ENCODE assay signal across 12 cellular contexts in the genomic region with DNA sequence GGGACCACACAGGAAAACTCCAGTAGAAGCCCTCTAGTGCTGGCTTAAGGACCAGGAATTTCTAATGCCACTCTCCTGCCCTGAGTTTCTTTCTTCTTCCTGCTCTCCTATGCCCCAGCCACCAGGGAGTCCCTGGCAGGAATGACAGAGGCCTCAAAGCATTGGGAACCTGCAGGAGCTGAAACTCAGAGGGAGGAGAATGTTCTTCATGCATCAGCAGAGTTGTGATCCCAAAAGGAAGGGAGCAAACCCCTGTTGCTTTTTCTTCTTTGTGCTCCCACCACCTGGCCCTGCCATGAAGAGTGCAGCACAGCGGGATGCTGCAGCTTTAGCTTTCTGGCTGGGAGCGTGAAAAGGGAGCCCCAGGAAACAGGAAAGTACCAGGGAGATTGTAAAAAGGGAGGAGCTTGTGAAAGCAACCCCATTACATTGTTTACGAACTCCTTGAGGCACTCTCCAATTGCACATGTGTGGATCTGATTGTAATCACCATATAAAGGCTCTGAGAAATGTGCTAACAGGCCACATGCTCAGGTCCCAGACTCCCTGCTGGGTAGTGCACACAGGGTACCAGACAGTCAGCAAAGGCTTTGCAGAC. TPM values are rescaled to one million over a fixed set of nuclear protein-coding genes. Genes with fewer than 3 reads are reported as not detected.
DNase-seq lines count a peak whose midpoint lies in the region; ATAC-seq and TF ChIP-seq lines count a peak whose summit lies in the region.
"Had no signal": no experiment of that assay in that cellular context is flagged by ENCODE, and none has a peak within 500 bp of the region (broad histone marks: within the 10 kb centered on the region; RNA-seq: fewer than 3 reads in every experiment).

No MANE protein-coding gene starts in this region.

- H3F3A ChIP-seq in GM23338 (replicated peaks; ENCODE audit: low read depth), result peaks cover 3% of the 10 kb centered on the region; the same call in 1 of the 2 replicates

- H2AFZ ChIP-seq in GM23338 (no peak overlapping the region), osteoblast (ENCODE audit: low read length) (no peak overlapping the region)

- WGBS in spleen, 5 donors, result 38 to 80% (median 73%) methylated on average over 3 of the region's 3 CpGs

- TF ChIP-seq CTCF in GM23338 (conservative IDR thresholded peaks at IDR 0.05; ENCODE audit: low read depth in 2 of 2) (no peak), brain microvascular endothelial cell (IDR thresholded peaks at IDR 0.05; ENCODE audit: low read depth, low read length, missing control alignments) (peak; percentile 19), nephron progenitor cell (IDR thresholded peaks at IDR 0.05) (no peak), spleen (IDR thresholded peaks at IDR 0.05 in 8 of 11, conservative IDR thresholded peaks at IDR 0.05 in 3 of 11) (no peak), osteoblast (IDR thresholded peaks at IDR 0.05; ENCODE audit: extremely low read depth, low read depth, low read length) (no peak)

- H3K9me3 ChIP-seq in spleen, result no peaks in the 10 kb centered on the region
- no peaks in the 10 kb centered on the region for H3K9me3 ChIP-seq in osteoblast (ENCODE audit: low read depth, low read length)
- H3K9me3 ChIP-seq: esophagus squamous epithelium had no signal

- peaks cover 49% of the 10 kb centered on the region for H3K4me1 Mint-ChIP-seq in GM23338
- peaks cover 32% of the 10 kb centered on the region for H3K4me1 Mint-ChIP-seq in nephron progenitor cell

- peaks cover 4% of the 10 kb centered on the region; the same call in 1 of the 2 replicates for H3K9me2 ChIP-seq in GM23338 (ENCODE audit: insufficient read depth)

- no peaks in the 10 kb centered on the region for H4K20me1 ChIP-seq in GM23338 (replicated peaks; ENCODE audit: insufficient read depth)
- no peaks in the 10 kb centered on the region for H4K20me1 ChIP-seq in osteoblast (ENCODE audit: insufficient read depth, low read length)

- H3K79me2 ChIP-seq in GM23338 (replicated peaks; ENCODE audit: insufficient read depth) (no peaks in the 10 kb centered on the region), osteoblast (ENCODE audit: insufficient read depth, low read length) (no peaks in the 10 kb centered on the region)

- H3K36me3 ChIP-seq in GM23338 (ENCODE audit: insufficient read depth) (no peaks in the 10 kb centered on the region), brain microvascular endothelial cell (replicated peaks) (no peaks in the 10 kb centered on the region), spleen (no peaks in the 10 kb centered on the region), osteoblast (ENCODE audit: insufficient read depth, low read length) (no peaks in the 10 kb centered on the region)
- H3K36me3 ChIP-seq: esophagus squamous epithelium had no signal

- H3K27me3 ChIP-seq in GM23338 (ENCODE audit: insufficient read depth) (no peaks in the 10 kb centered on the region), brain microvascular endothelial cell (replicated peaks) (no peaks in the 10 kb centered on the region), spleen (replicated peaks in 1 of 7) (peaks cover 0 to 6% (median 0%) of the 10 kb centered on the region in 7 donors), osteoblast (ENCODE audit: insufficient read depth, low read length) (no peaks in the 10 kb centered on the region)

- H3K27ac Mint-ChIP-seq in GM23338 (peak overlapping the region; percentile 73), nephron progenitor cell (peak overlapping the region; percentile 86)

- H3K4me3 Mint-ChIP-seq in GM23338 (no peak overlapping the region), nephron progenitor cell (no peak overlapping the region)

- TF ChIP-seq POLR2A in spleen (IDR thresholded peaks at IDR 0.05), result no peak

- H3K4me2 ChIP-seq in GM23338, result peak overlapping the region; percentile 35
- H3K4me2 ChIP-seq in osteoblast (ENCODE audit: insufficient read depth, low read length), result no peak overlapping the region

- H3K9me3 Mint-ChIP-seq in GM23338 (peaks cover 20% of the 10 kb centered on the region), nephron progenitor cell (peaks cover 2% of the 10 kb centered on the region)

- H3K4me3 ChIP-seq in GM23338 (no peak overlapping the region), brain microvascular endothelial cell (ENCODE audit: low read depth, low read length) (no peak overlapping the region), spleen (no peak overlapping the region), osteoblast (ENCODE audit: insufficient read depth, low read length) (no peak overlapping the region)
- H3K4me3 ChIP-seq: esophagus squamous epithelium had no signal

- DNase-seq in GM23338 (ENCODE audit: low spot score) (peak; percentile 83), NCI-H2107 (lab: John Stamatoyannopoulos, UW) (peak; percentile 59), brain microvascular endothelial cell (no peak), nephron progenitor cell (no peak), spleen (no peak), osteoblast (ENCODE audit: insufficient read length, low spot score, missing footprints) (no peak), NCI-H226 (no peak)
- DNase-seq: esophagus squamous epithelium; GF-D8; NCI-H82; stimulated activated CD4-positive, alpha-beta T cell treated with anti-CD3 and anti-CD28 coated beads, Interleukin-4, amount 100 ng/mL, for 4 hours had no signal

- H3K27me3 Mint-ChIP-seq in GM23338 (ENCODE audit: insufficient read depth, low read depth, poor library complexity), result peaks cover 5% of the 10 kb centered on the region
- H3K27me3 Mint-ChIP-seq in nephron progenitor cell (ENCODE audit: low read depth, poor library complexity), result no peaks in the 10 kb centered on the region

- H3K27ac ChIP-seq in GM23338 (ENCODE audit: low read depth) (peak overlapping the region; percentile 92), brain microvascular endothelial cell (no peak overlapping the region), spleen (no peak overlapping the region), osteoblast (ENCODE audit: low read depth, low read length) (no peak overlapping the region)
- H3K27ac ChIP-seq: esophagus squamous epithelium had no signal

- in situ Hi-C loops in brain microvascular endothelial cell (cut with HindIII; ENCODE audit: low pct_ligation_motif_present, low sequenced_read_pairs), result loop anchor here (25.0 kb wide), 1 partner anchor 115 kb away; no protein-coding TSS in a partner anchor

- intact Hi-C loops in spleen (cut with DNase I; ENCODE audit: low total_unique reads), result no loop called here

- H3K4me1 ChIP-seq in GM23338 (ENCODE audit: insufficient read depth) (peaks cover 31% of the 10 kb centered on the region), spleen (peaks cover 0 to 6% (median 0%) of the 10 kb centered on the region in 6 donors), osteoblast (ENCODE audit: insufficient read depth, low read length) (no peaks in the 10 kb centered on the region)

- H3K36me3 Mint-ChIP-seq in GM23338 (ENCODE audit: low read depth) (peaks cover 11% of the 10 kb centered on the region; the same call in 2 of the 3 replicates), nephron progenitor cell (ENCODE audit: low read depth) (peaks cover 10% of the 10 kb centered on the region)

- peak; percentile 83 for ATAC-seq in GM23338
- ATAC-seq in GM19455 (IDR thresholded peaks at IDR 0.05; ENCODE audit: unreplicated experiment), result no peak

TF ChIP-seq in GM23338, 12 proteins besides CTCF, POLR2A, EP300 and RAD21 (continues in another document):
- TF ChIP-seq JUNB (IDR thresholded peaks at IDR 0.05; ENCODE audit: unreplicated experiment) (no peak), NANOG (IDR thresholded peaks at IDR 0.05; ENCODE audit: borderline replicate concordance) (0 out of 2 replicates have a peak, but pooled peaks have one; percentile 38)
- TF ChIP-seq, protein P1, sequence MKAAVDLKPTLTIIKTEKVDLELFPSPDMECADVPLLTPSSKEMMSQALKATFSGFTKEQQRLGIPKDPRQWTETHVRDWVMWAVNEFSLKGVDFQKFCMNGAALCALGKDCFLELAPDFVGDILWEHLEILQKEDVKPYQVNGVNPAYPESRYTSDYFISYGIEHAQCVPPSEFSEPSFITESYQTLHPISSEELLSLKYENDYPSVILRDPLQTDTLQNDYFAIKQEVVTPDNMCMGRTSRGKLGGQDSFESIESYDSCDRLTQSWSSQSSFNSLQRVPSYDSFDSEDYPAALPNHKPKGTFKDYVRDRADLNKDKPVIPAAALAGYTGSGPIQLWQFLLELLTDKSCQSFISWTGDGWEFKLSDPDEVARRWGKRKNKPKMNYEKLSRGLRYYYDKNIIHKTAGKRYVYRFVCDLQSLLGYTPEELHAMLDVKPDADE (IDR thresholded peaks at IDR 0.05), result peak; percentile 41; the same call in 1 of the 2 replicates

RNA-seq across cellular contexts. Expression of gene FKBP1A, which starts 34.7 kb away (rescaled TPM):
- total RNA-seq in GM23338 (2014; rRNA removed; shearing (Covaris generic)), result 159 and 171 TPM in 2 replicates
- polyA plus RNA-seq in GM23338 (2016; fragmentation: Nextera tagmentation; extraction: Ambion mirVana), result 324 and 350 TPM in 2 replicates
- 100 to 1,000 TPM; 167 to 338 (median 260) TPM for total RNA-seq in spleen
- polyA plus RNA-seq in spleen, result 100 to 1,000 TPM; 135 to 286 (median 209) TPM
- total RNA-seq in osteoblast, result 150 and 154 TPM in 2 replicates

RNA-seq across cellular contexts. Expression of gene NSFL1C, which starts 39.1 kb away (rescaled TPM):
- total RNA-seq in GM23338 (2014; rRNA removed; shearing (Covaris generic)), result 48.9 and 52.6 TPM in 2 replicates
- polyA plus RNA-seq in GM23338 (2016; fragmentation: Nextera tagmentation; extraction: Ambion mirVana), result 84.9 and 92.2 TPM in 2 replicates
- 10 to 100 TPM; 64.9 to 88.5 (median 71.8) TPM for total RNA-seq in spleen
- 10 to 100 TPM; 37.1 to 51.2 (median 41.7) TPM for polyA plus RNA-seq in spleen
- total RNA-seq in osteoblast, result 23.0 and 30.0 TPM in 2 replicates

Comparison
In these comparisons a context has a peak if more than half of its experiments do, and no peak if none do; other contexts are left out.
1. DNase-seq: peak in GM23338 (single experiment) and NCI-H2107 (single experiment); none in brain microvascular endothelial cell (single experiment), nephron progenitor cell (single experiment), spleen (single experiment), osteoblast (single experiment) and NCI-H226 (single experiment).